Comparison of ENCODE assay signal across 8 cellular contexts in the genomic region with DNA sequence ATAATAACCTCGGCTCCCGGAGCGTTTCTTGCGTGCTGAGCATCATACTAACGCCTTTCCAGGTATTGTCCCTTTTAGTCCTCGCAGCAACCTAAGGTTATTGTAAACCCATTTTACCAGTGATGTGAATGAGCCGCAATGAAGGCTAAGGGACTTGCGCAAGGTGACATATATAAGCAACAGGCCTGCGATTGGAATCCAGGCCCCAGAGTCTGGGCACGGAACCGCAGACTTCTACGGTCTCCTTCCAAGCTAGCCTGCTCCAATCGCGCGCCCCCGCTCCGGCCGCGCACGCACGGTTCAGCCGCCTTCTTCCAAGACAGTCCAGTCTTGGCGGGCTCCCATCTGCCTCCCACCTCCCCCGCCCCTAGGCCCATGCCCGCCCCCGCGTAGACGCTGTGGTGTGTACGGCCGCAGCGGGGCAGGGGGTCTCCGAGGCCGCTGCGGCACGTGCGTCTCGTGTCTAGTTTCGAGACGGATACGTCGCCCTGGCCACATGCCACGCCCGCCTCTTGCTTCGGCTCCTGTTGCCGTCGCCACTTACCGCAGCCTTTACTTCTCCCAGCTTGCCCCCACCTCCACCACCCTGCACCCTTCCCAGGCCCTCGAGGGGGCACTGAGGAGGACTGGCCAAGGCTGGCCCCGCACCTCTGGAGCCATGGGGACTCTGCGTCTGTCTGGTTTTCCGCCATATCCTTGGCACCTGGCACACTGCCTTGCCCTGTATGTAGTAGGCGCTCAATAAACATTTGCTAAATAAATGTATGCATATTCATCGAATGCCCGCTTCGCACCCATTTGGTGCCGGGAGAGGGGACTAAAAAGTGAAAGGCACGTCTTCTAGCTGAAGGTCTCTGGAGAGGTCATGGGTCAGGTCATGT. TPM values are rescaled to one million over a fixed set of nuclear protein-coding genes. Genes with fewer than 3 reads are reported as not detected.
DNase-seq lines count a peak whose midpoint lies in the region; ATAC-seq and TF ChIP-seq lines count a peak whose summit lies in the region.

No MANE protein-coding gene starts in this region.

- H3K23ac ChIP-seq in IMR-90 (ENCODE audit: low read depth, low read length), result 0 out of 2 replicates have a peak overlapping the region, but pooled peaks have one; percentile 54

- peaks cover 30% of the 10 kb centered on the region for H3K4me1 Mint-ChIP-seq in activated T-cell treated with anti-CD3 and anti-CD28 coated beads, Interleukin-2, amount 50 U/mL, for 4 hours (ENCODE audit: low read depth)

- no peak overlapping the region for H3K56ac ChIP-seq in IMR-90 (ENCODE audit: extremely low read depth, insufficient read depth, low read length)

- POLR2A ChIA-PET in IMR-90 (lab: Charles Lee; ENCODE audit: unreplicated experiment), result interaction anchor here (0.5 kb wide), 1 partner anchor 18 kb away, joined by 3 read pairs; no protein-coding TSS in a partner anchor

- H3K36me3 ChIP-seq in DND-41 (ENCODE audit: insufficient read depth, low read length) (no peaks in the 10 kb centered on the region), IMR-90 (ENCODE audit: control insufficient read depth, insufficient read depth, low read length) (no peaks in the 10 kb centered on the region)

- peaks cover 11% of the 10 kb centered on the region for H3K27me3 Mint-ChIP-seq in activated T-cell treated with anti-CD3 and anti-CD28 coated beads, Interleukin-2, amount 50 U/mL, for 4 hours (ENCODE audit: low read depth)

- H2AFZ ChIP-seq in DND-41 (ENCODE audit: low read depth, low read length), result peak overlapping the region; percentile 84
- H2AFZ ChIP-seq in IMR-90 (replicated peaks; ENCODE audit: low read length, poor library complexity), result peak overlapping the region; percentile 93

- no peak overlapping the region for H2BK20ac ChIP-seq in IMR-90 (ENCODE audit: low read depth, low read length)

- no peak for TF ChIP-seq RAD21 in IMR-90 (IDR thresholded peaks at IDR 0.05; ENCODE audit: low read length)

- no peak overlapping the region for H3K27ac ChIP-seq in DND-41 (ENCODE audit: low read length)
- peak overlapping the region; percentile 34; the same call in 1 of the 2 replicates for H3K27ac ChIP-seq in IMR-90 (ENCODE audit: insufficient read depth, low read length)
- H3K27ac ChIP-seq in foreskin keratinocyte, result peak overlapping the region; percentile 60

- in situ Hi-C loops in IMR-90 (cut with MboI; ENCODE audit: low sequenced_read_pairs), result no loop called here

- peak overlapping the region; percentile 2; the same call in 1 of the 2 replicates for H4K5ac ChIP-seq in IMR-90 (ENCODE audit: low read depth, low read length)

- BruUV-seq in IMR-90 (replicated peaks; lab: Mats Ljungman, UMichigan), result no TSS peak

- peak overlapping the region; percentile 18; the same call in 1 of the 2 replicates for H3K18ac ChIP-seq in IMR-90 (ENCODE audit: low read depth, low read length)

- H2AK5ac ChIP-seq in IMR-90 (ENCODE audit: low read depth, low read length), result no peak overlapping the region

- intact Hi-C loops in IMR-90 (cut with micrococcal nuclease), result no loop called here

- H3K9me3 ChIP-seq in DND-41 (ENCODE audit: insufficient read depth, low read length, severe bottlenecking) (no peaks in the 10 kb centered on the region), IMR-90 (ENCODE audit: control insufficient read depth, insufficient read depth, low read length) (no peaks in the 10 kb centered on the region)

- H3K4me3 ChIP-seq in DND-41 (ENCODE audit: low read depth in 1 of 2, low read length in 2 of 2), result peak overlapping the region in 1 of 2 experiments; percentile 92; a peak in 2 of 4 replicates
- H3K4me3 ChIP-seq in IMR-90 (ENCODE audit: insufficient read depth, low read depth, low read length), result peak overlapping the region; percentile 58

- H3K9ac ChIP-seq in DND-41 (ENCODE audit: low read depth, low read length) (peak overlapping the region; percentile 21), IMR-90 (ENCODE audit: low read depth, low read length) (peak overlapping the region; percentile 47)

- H3K9me1 ChIP-seq in IMR-90 (ENCODE audit: insufficient read depth, low read length), result peaks cover 3% of the 10 kb centered on the region

- H4K20me1 ChIP-seq in DND-41 (ENCODE audit: insufficient read depth, low read length) (peaks cover 9% of the 10 kb centered on the region; the same call in 1 of the 2 replicates), IMR-90 (ENCODE audit: insufficient read depth, low read length) (no peaks in the 10 kb centered on the region; the same call in 1 of the 2 replicates)

- H3K36me3 Mint-ChIP-seq in activated T-cell treated with anti-CD3 and anti-CD28 coated beads, Interleukin-2, amount 50 U/mL, for 4 hours (ENCODE audit: insufficient read depth), result no peaks in the 10 kb centered on the region

- H3K9me3 Mint-ChIP-seq in activated T-cell treated with anti-CD3 and anti-CD28 coated beads, Interleukin-2, amount 50 U/mL, for 4 hours, result no peaks in the 10 kb centered on the region

- peaks cover 2% of the 10 kb centered on the region; the same call in 1 of the 2 replicates for H3K79me2 ChIP-seq in DND-41 (ENCODE audit: insufficient read depth, low read length)

- peak overlapping the region; percentile 38 for H2AK9ac ChIP-seq in IMR-90 (replicated peaks; ENCODE audit: low read depth, low read length, poor library complexity)

- H3K79me1 ChIP-seq in IMR-90 (ENCODE audit: low read depth in 1 of 2, low read length in 2 of 2), result peaks cover 3 to 34% of the 10 kb centered on the region in 2 experiments

- DNase-seq in DND-41 (no peak), IMR-90 (peak; percentile 40), foreskin keratinocyte (no peak), occipital lobe (lab: John Stamatoyannopoulos, UW) (peak; percentile 56), glomerular visceral epithelial cell (ENCODE audit: extremely low spot score) (no peak), HuH-7.5 (ENCODE audit: low spot score) (no peak)
- DNase-seq in activated T-cell treated with anti-CD3 and anti-CD28 coated beads, Interleukin-2, amount 50 U/mL, for 4 hours, result no peak

- TF ChIP-seq POLR2A in IMR-90 (IDR thresholded peaks at IDR 0.05; ENCODE audit: low read depth, low read length), result no peak

- no peak overlapping the region for H2BK15ac ChIP-seq in IMR-90 (ENCODE audit: low read depth, low read length)

- no peak overlapping the region for H2BK5ac ChIP-seq in IMR-90 (ENCODE audit: low read depth, low read length, poor library complexity, severe bottlenecking)

- 37% methylated on average over 12 of the region's 57 CpGs; no CpG with 5 or more reads in 1 of the 2 experiments for WGBS in IMR-90 (ENCODE audit: extremely low coverage in 2 of 2, insufficient read length in 1 of 2), 2 experiments

- no peak for TF ChIP-seq CTCF in DND-41 (IDR thresholded peaks at IDR 0.05; ENCODE audit: borderline replicate concordance, extremely low read depth, low read length, poor library complexity, severe bottlenecking)
- no peak for TF ChIP-seq CTCF in IMR-90 (conservative IDR thresholded peaks at IDR 0.05; ENCODE audit: low read depth, low read length)
- TF ChIP-seq CTCF in foreskin keratinocyte (conservative IDR thresholded peaks at IDR 0.05), result no peak

- H3K4me1 ChIP-seq in DND-41 (ENCODE audit: insufficient read depth, low read length) (peaks cover 38% of the 10 kb centered on the region), IMR-90 (ENCODE audit: control insufficient read depth, insufficient read depth, low read length) (peaks cover 5% of the 10 kb centered on the region; the same call in 1 of the 2 replicates), foreskin keratinocyte (peaks cover 9% of the 10 kb centered on the region)

- H4K91ac ChIP-seq in IMR-90 (ENCODE audit: insufficient read depth, low read depth, low read length), result no peak overlapping the region

- CTCF ChIA-PET in IMR-90 (lab: Yijun Ruan, JAX), result no interaction called here

- H3K4me2 ChIP-seq in DND-41 (ENCODE audit: insufficient read depth, low read length) (peak overlapping the region; percentile 99), IMR-90 (ENCODE audit: low read depth, low read length) (peak overlapping the region; percentile 94)

- peak overlapping the region; percentile 9; the same call in 1 of the 2 replicates for H2BK120ac ChIP-seq in IMR-90 (ENCODE audit: low read depth, low read length)

- H3K27me3 ChIP-seq in DND-41 (ENCODE audit: insufficient read depth, low read length, poor library complexity) (peaks cover 8% of the 10 kb centered on the region), IMR-90 (ENCODE audit: control insufficient read depth, insufficient read depth, low read length) (no peaks in the 10 kb centered on the region), foreskin keratinocyte (no peaks in the 10 kb centered on the region)

- dilution Hi-C loops in IMR-90 (cut with HindIII; ENCODE audit: low sequenced_read_pairs, unreplicated experiment), result no loop called here

- H3K14ac ChIP-seq in IMR-90 (replicated peaks; ENCODE audit: low read depth, low read length), result peak overlapping the region; percentile 57; the same call in 1 of the 2 replicates

- H4K8ac ChIP-seq in IMR-90 (ENCODE audit: low read depth in 2 of 2, low read length in 2 of 2), result peak overlapping the region; percentile 18 to 48; a peak in 3 of 4 replicates

- ATAC-seq in DND-41 (ENCODE audit: insufficient read depth, low read depth) (no peak), IMR-90 (ENCODE audit: low read depth) (no peak), foreskin keratinocyte (peak; percentile 9), GM18867 (IDR thresholded peaks at IDR 0.05; ENCODE audit: unreplicated experiment) (no peak)
- no peak for ATAC-seq in activated T-cell treated with anti-CD3 and anti-CD28 coated beads, Interleukin-2, amount 50 U/mL, for 4 hours

- H3K4me3 Mint-ChIP-seq in activated T-cell treated with anti-CD3 and anti-CD28 coated beads, Interleukin-2, amount 50 U/mL, for 4 hours, result peak overlapping the region; percentile 86

- peak overlapping the region; percentile 52 for H3K4ac ChIP-seq in IMR-90 (ENCODE audit: low read depth, low read length)

TF ChIP-seq in IMR-90, 13 proteins besides CTCF, POLR2A, EP300 and RAD21 (continues in another document):
- TF ChIP-seq SMC3 (IDR thresholded peaks at IDR 0.05; ENCODE audit: low read depth, low read length), result no peak
- TF ChIP-seq, protein P1, sequence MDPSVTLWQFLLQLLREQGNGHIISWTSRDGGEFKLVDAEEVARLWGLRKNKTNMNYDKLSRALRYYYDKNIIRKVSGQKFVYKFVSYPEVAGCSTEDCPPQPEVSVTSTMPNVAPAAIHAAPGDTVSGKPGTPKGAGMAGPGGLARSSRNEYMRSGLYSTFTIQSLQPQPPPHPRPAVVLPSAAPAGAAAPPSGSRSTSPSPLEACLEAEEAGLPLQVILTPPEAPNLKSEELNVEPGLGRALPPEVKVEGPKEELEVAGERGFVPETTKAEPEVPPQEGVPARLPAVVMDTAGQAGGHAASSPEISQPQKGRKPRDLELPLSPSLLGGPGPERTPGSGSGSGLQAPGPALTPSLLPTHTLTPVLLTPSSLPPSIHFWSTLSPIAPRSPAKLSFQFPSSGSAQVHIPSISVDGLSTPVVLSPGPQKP (IDR thresholded peaks at IDR 0.05; ENCODE audit: borderline replicate concordance, low read depth, low read length), result no peak

RNA-seq across cellular contexts. Expression of a gene that starts 0.9 kb away (rescaled TPM):
- total RNA-seq in IMR-90 (2012; rRNA removed) (3.4 and 3.6 TPM in 2 replicates), foreskin keratinocyte (10.3 and 11.1 TPM in 2 replicates), occipital lobe (38.2 TPM)
- polyA plus RNA-seq in IMR-90 (2012; rRNA removed) (1.8 and 2.2 TPM in 2 replicates), foreskin keratinocyte (3.3 and 3.7 TPM in 2 replicates)
- 0.78 and 1.7 TPM in 2 replicates for polyA plus RNA-seq in IMR-90 (2012; cell fraction: cytosol; rRNA removed)
- 3.5 and 3.9 TPM in 2 replicates for polyA plus RNA-seq in IMR-90 (2012; cell fraction: nucleus; rRNA removed; ENCODE audit: low replicate concordance)
- 10 to 100 TPM; 25.5 to 39.0 (median 38.1) TPM for total RNA-seq in activated T-cell treated with anti-CD3 and anti-CD28 coated beads, Interleukin-2, amount 50 U/mL, for 4 hours

Comparison
In these comparisons a context has a peak if more than half of its experiments do, and no peak if none do; other contexts are left out.
1. DNase-seq: peak in IMR-90 (single experiment) and occipital lobe (single experiment); none in DND-41 (single experiment), activated T-cell treated with anti-CD3 and anti-CD28 coated beads, Interleukin-2, amount 50 U/mL, for 4 hours (single experiment), foreskin keratinocyte (0 of 2), glomerular visceral epithelial cell (single experiment) and HuH-7.5 (single experiment).